ENCODE assay signal across 12 cellular contexts in the genomic region with DNA sequence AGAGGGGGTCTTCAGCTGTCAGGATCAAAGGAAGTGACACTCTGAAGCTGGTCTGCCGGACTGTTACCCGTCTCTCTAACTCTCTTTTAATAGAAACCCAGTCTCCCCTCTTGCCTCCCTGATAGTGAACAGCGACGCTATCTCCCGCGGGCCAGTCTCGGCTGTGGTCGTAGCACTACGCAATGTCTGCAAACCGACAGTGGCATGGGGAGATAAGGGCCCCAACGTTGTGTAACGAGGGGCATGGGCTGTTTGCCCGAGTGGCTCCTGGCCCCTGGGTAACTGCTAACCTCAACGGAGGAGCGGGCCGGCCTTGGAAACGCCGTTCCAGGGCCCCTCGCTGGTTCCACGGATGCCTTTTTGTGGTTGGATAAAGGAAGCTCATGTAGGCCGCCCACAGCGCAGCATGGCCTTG. TPM values are rescaled to one million over a fixed set of nuclear protein-coding genes. Genes with fewer than 3 reads are reported as not detected.
DNase-seq lines count a peak whose midpoint lies in the region; ATAC-seq and TF ChIP-seq lines count a peak whose summit lies in the region.
"Had no signal": no experiment of that assay in that cellular context is flagged by ENCODE, and none has a peak within 500 bp of the region (broad histone marks: within the 10 kb centered on the region; RNA-seq: fewer than 3 reads in every experiment).

No MANE protein-coding gene starts in this region.

- no peak overlapping the region for H3K27ac ChIP-seq in breast epithelium

- H3K27ac Mint-ChIP-seq in MCF 10A (ENCODE audit: low read depth, unreplicated experiment) = peak overlapping the region; percentile 52
- peak overlapping the region; percentile 47 to 87 for H3K27ac Mint-ChIP-seq in natural killer cell treated with Interleukin-12 subunit alpha and Interleukin-12 subunit beta and Interleukin-15 and Interleukin-18, amount 100 ng/mL, for 72 hours
- H3K27ac Mint-ChIP-seq: activated naive CD8-positive, alpha-beta T cell; H9 had no signal

- peak; percentile 69 for ATAC-seq in natural killer cell treated with Interleukin-12 subunit alpha and Interleukin-12 subunit beta and Interleukin-15 and Interleukin-18, amount 100 ng/mL, for 72 hours

- no TSS peak for BruUV-seq in MCF 10A (replicated peaks; lab: Mats Ljungman, UMichigan)

- H3K36me3 ChIP-seq in breast epithelium (no peaks in the 10 kb centered on the region), H7 (replicated peaks; ENCODE audit: control insufficient read depth, insufficient read depth, low read length) (no peaks in the 10 kb centered on the region)

- POLR2A ChIA-PET in MCF 10A (lab: Yijun Ruan, JAX) = interaction anchor here (0.9 to 1.6 kb wide), 4 partner anchors 18 to 111 kb away, joined by 3 to 4 read pairs (median 3); no protein-coding TSS in a partner anchor

- CTCF ChIA-PET in MCF 10A (lab: Yijun Ruan, JAX) = interaction anchor here (0.8 to 1.5 kb wide), 3 partner anchors 31 to 179 kb away, joined by 3 to 4 read pairs (median 3); no protein-coding TSS in a partner anchor

- H3K4me3 ChIP-seq in breast epithelium (no peak overlapping the region), astrocyte of the spinal cord (ENCODE audit: low read depth, low read length) (no peak overlapping the region), H7 (ENCODE audit: insufficient read depth, low read depth, low read length) (no peak overlapping the region)

- H3K36me3 Mint-ChIP-seq in MCF 10A (ENCODE audit: insufficient read depth, unreplicated experiment) = peaks cover 100% of the 10 kb centered on the region
- no peaks in the 10 kb centered on the region for H3K36me3 Mint-ChIP-seq in natural killer cell treated with Interleukin-12 subunit alpha and Interleukin-12 subunit beta and Interleukin-15 and Interleukin-18, amount 100 ng/mL, for 72 hours
- H3K36me3 Mint-ChIP-seq: activated naive CD8-positive, alpha-beta T cell had no signal

- no peaks in the 10 kb centered on the region for H3K27me3 Mint-ChIP-seq in MCF 10A (ENCODE audit: insufficient read depth, unreplicated experiment)
- H3K27me3 Mint-ChIP-seq in natural killer cell treated with Interleukin-12 subunit alpha and Interleukin-12 subunit beta and Interleukin-15 and Interleukin-18, amount 100 ng/mL, for 72 hours = no peaks in the 10 kb centered on the region
- H3K27me3 Mint-ChIP-seq: activated naive CD8-positive, alpha-beta T cell had no signal

- H3K9me3 ChIP-seq in breast epithelium = no peaks in the 10 kb centered on the region

- in situ Hi-C loops in astrocyte of the spinal cord (cut with HindIII; ENCODE audit: low sequenced_read_pairs) = no loop called here
- in situ Hi-C loops in ACHN (cut with HindIII; ENCODE audit: low pct_ligation_motif_present, low pct_unique_long_range_greater_than_20kb, low sequenced_read_pairs) = no loop called here

- intact Hi-C loops in MCF 10A (cut with micrococcal nuclease) (loop anchor here (5.0 kb wide), 1 partner anchor 80 kb away; no protein-coding TSS in a partner anchor), breast epithelium (cut with DNase I; ENCODE audit: low total_unique reads) (no loop called here)

- DNase-seq in MCF 10A (ENCODE audit: unreplicated experiment) (no peak), breast epithelium (ENCODE audit: low spot score in 2 of 2) (no peak), astrocyte of the spinal cord (ENCODE audit: low read depth, low spot score) (peak; percentile 23), hypothalamus (lab: John Stamatoyannopoulos, UW) (no peak), H7 (no peak), ACHN (no peak)
- DNase-seq in natural killer cell treated with Interleukin-12 subunit alpha and Interleukin-12 subunit beta and Interleukin-15 and Interleukin-18, amount 100 ng/mL, for 72 hours (ENCODE audit: low spot score) = peak; percentile 68
- DNase-seq in NK-92 treated with Interleukin-12 subunit alpha and Interleukin-12 subunit beta, amount 100 ng/mL, for 24 hours (lab: John Stamatoyannopoulos, UW) = no peak
- DNase-seq: activated CD4-positive, alpha-beta T cell treated with anti-CD3 and anti-CD28 coated beads, Interleukin-2, amount 10 ng/mL, durations not matched to agents 7 days and 5 days; H9; occipital lobe had no signal

- no peak overlapping the region for H3K4me3 Mint-ChIP-seq in MCF 10A (ENCODE audit: unreplicated experiment)
- H3K4me3 Mint-ChIP-seq in natural killer cell treated with Interleukin-12 subunit alpha and Interleukin-12 subunit beta and Interleukin-15 and Interleukin-18, amount 100 ng/mL, for 72 hours = peak overlapping the region; percentile 54
- H3K4me3 Mint-ChIP-seq: activated CD4-positive, alpha-beta T cell treated with anti-CD3 and anti-CD28 coated beads, Interleukin-2, amount 10 ng/mL, durations not matched to agents 7 days and 5 days; activated naive CD8-positive, alpha-beta T cell; H9 had no signal

- H3K4me1 Mint-ChIP-seq in MCF 10A (ENCODE audit: insufficient read depth, unreplicated experiment) = peaks cover 84% of the 10 kb centered on the region
- H3K4me1 Mint-ChIP-seq in natural killer cell treated with Interleukin-12 subunit alpha and Interleukin-12 subunit beta and Interleukin-15 and Interleukin-18, amount 100 ng/mL, for 72 hours (ENCODE audit: low read depth in 2 of 2) = peaks cover 77 to 90% of the 10 kb centered on the region in 2 donors

- H3K9me3 Mint-ChIP-seq in MCF 10A (ENCODE audit: unreplicated experiment) = no peaks in the 10 kb centered on the region
- H3K9me3 Mint-ChIP-seq in natural killer cell treated with Interleukin-12 subunit alpha and Interleukin-12 subunit beta and Interleukin-15 and Interleukin-18, amount 100 ng/mL, for 72 hours = no peaks in the 10 kb centered on the region
- H3K9me3 Mint-ChIP-seq: activated CD4-positive, alpha-beta T cell treated with anti-CD3 and anti-CD28 coated beads, Interleukin-2, amount 10 ng/mL, durations not matched to agents 7 days and 5 days; H9 had no signal

- peaks cover 23 to 61% of the 10 kb centered on the region in 2 donors for H3K4me1 ChIP-seq in breast epithelium

- TF ChIP-seq CTCF in MCF 10A (IDR thresholded peaks at IDR 0.05; ENCODE audit: unreplicated experiment) (no peak), breast epithelium (IDR thresholded peaks at IDR 0.05) (no peak), astrocyte of the spinal cord (IDR thresholded peaks at IDR 0.05; ENCODE audit: low read depth, low read length) (no peak)

- H3K27me3 ChIP-seq in breast epithelium (no peaks in the 10 kb centered on the region), H7 (ENCODE audit: control insufficient read depth, insufficient read depth, low read length) (peaks cover 20% of the 10 kb centered on the region)

- TF ChIP-seq POLR2A in breast epithelium (IDR thresholded peaks at IDR 0.05) = no peak

RNA-seq across cellular contexts. Expression of a gene that starts 23.3 kb away (rescaled TPM):
- total RNA-seq in MCF 10A (2022) (70.4 and 75.3 TPM in 2 replicates), breast epithelium (100 to 1,000 TPM; 236 to 358 (median 271) TPM)
- 10 to 100 TPM in 1 of 2 donors, 1 to 10 TPM in 1; 2.7 to 13.1 TPM for total RNA-seq in natural killer cell treated with Interleukin-12 subunit alpha and Interleukin-12 subunit beta and Interleukin-15 and Interleukin-18, amount 100 ng/mL, for 72 hours
- not detected in 2 replicates for total RNA-seq in H7 (2014; rRNA removed; shearing (Covaris generic))
- total RNA-seq: H9 had no signal

Comparison
In these comparisons a context has a peak if more than half of its experiments do, and no peak if none do; other contexts are left out.
1. DNase-seq: peak in astrocyte of the spinal cord (single experiment) and natural killer cell treated with Interleukin-12 subunit alpha and Interleukin-12 subunit beta and Interleukin-15 and Interleukin-18, amount 100 ng/mL, for 72 hours (single experiment); none in MCF 10A (single experiment), breast epithelium (0 of 2), NK-92 treated with Interleukin-12 subunit alpha and Interleukin-12 subunit beta, amount 100 ng/mL, for 24 hours (single experiment), hypothalamus (0 of 51), H7 (single experiment) and ACHN (single experiment).